ENCODE assay signal across 8 cellular contexts in the genomic region with DNA sequence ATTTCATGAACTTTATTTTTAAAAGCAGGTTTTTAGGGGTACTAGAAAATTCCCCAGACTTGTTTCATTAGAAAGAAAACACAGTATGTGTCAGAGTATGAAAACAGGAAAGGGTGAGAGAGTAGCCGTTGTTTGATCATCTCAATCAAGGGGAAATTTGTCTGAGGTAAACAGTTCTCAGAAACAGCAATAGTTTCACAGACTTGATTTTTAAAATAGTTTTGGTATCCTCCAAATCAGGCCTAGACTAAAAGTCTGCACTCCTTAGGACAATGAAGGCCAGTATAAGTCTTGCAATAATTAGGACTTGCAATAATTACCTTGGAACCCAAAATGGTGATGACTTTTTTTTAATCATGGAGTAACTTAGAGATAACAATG.
A peak's percentile ranks its signal among the peaks of the same experiment; 100 is the strongest.
DNase-seq lines count a peak whose midpoint lies in the region; ATAC-seq lines count a peak whose summit lies in the region.

No MANE protein-coding gene starts in this region.

- CTCF ChIA-PET in activated CD8-positive, alpha-beta T cell treated with anti-CD3 and anti-CD28 coated beads, Interleukin-2, amount 10 ng/mL, durations not matched to agents 7 days and 5 days (lab: Charles Lee): interaction anchor here (1.1 to 1.3 kb wide), 3 partner anchors 9 to 56 kb away, joined by 3 to 5 read pairs (median 3); no protein-coding TSS in a partner anchor

- DNase-seq in activated CD4-positive, alpha-beta T cell treated with anti-CD3 and anti-CD28 coated beads, Interleukin-2, amount 10 ng/mL, durations not matched to agents 24 days and 14 days: no peak
- no peak for DNase-seq in activated CD4-positive, alpha-beta T cell treated with anti-CD3 and anti-CD28 coated beads for 1 hour
- DNase-seq in activated CD8-positive, alpha-beta T cell treated with anti-CD3 and anti-CD28 coated beads, Interleukin-2, amount 10 ng/mL, durations not matched to agents 7 days and 5 days: no peak
- no peak for DNase-seq in stimulated activated naive B cell treated with anti-CD40 and anti-IgM and Interleukin-4, amounts not matched to agents 10 μg/mL and 1 μg/mL and 100 μg/mL, for 72 hours
- DNase-seq in HuH-7 (ENCODE audit: low spot score): no peak
- no peak for DNase-seq in NCI-H146 treated with DMSO at 0.1 percent for 48 hours (lab: John Stamatoyannopoulos, UW; ENCODE audit: unreplicated experiment)

- H3K4me1 Mint-ChIP-seq in activated CD4-positive, alpha-beta T cell treated with anti-CD3 and anti-CD28 coated beads, Interleukin-2, amount 10 ng/mL, durations not matched to agents 24 days and 14 days: peaks cover 50% of the 10 kb centered on the region
- H3K4me1 Mint-ChIP-seq in activated CD8-positive, alpha-beta T cell treated with anti-CD3 and anti-CD28 coated beads, Interleukin-2, amount 10 ng/mL, durations not matched to agents 7 days and 5 days (ENCODE audit: low read depth): peaks cover 66% of the 10 kb centered on the region
- H3K4me1 Mint-ChIP-seq in stimulated activated naive B cell treated with anti-CD40 and anti-IgM and Interleukin-4, amounts not matched to agents 10 μg/mL and 1 μg/mL and 100 μg/mL, for 72 hours: peaks cover 18 to 27% of the 10 kb centered on the region in 2 donors

- intact Hi-C loops in activated CD4-positive, alpha-beta T cell treated with anti-CD3 and anti-CD28 coated beads, Interleukin-2, amount 10 ng/mL, durations not matched to agents 24 days and 14 days (cut with micrococcal nuclease): loop anchor here (1.0 to 5.0 kb wide), 12 partner anchors 7 to 356 kb away; no protein-coding TSS in a partner anchor

- H3K4me3 Mint-ChIP-seq in activated CD4-positive, alpha-beta T cell treated with anti-CD3 and anti-CD28 coated beads, Interleukin-2, amount 10 ng/mL, durations not matched to agents 24 days and 14 days: peak overlapping the region; percentile 85
- peak overlapping the region; percentile 76 for H3K4me3 Mint-ChIP-seq in activated CD8-positive, alpha-beta T cell treated with anti-CD3 and anti-CD28 coated beads, Interleukin-2, amount 10 ng/mL, durations not matched to agents 7 days and 5 days
- H3K4me3 Mint-ChIP-seq in stimulated activated naive B cell treated with anti-CD40 and anti-IgM and Interleukin-4, amounts not matched to agents 10 μg/mL and 1 μg/mL and 100 μg/mL, for 72 hours: peak overlapping the region; percentile 21 to 83

- ATAC-seq in HG02852 (IDR thresholded peaks at IDR 0.05; ENCODE audit: unreplicated experiment) (peak; percentile 70), GM21526 (IDR thresholded peaks at IDR 0.05; ENCODE audit: low FRiP score, unreplicated experiment) (no peak)
- peak; percentile 85 for ATAC-seq in activated CD8-positive, alpha-beta T cell treated with anti-CD3 and anti-CD28 coated beads, Interleukin-2, amount 10 ng/mL, durations not matched to agents 7 days and 5 days
- peak; percentile 77 to 78 for ATAC-seq in stimulated activated naive B cell treated with anti-CD40 and anti-IgM and Interleukin-4, amounts not matched to agents 10 μg/mL and 1 μg/mL and 100 μg/mL, for 72 hours (replicated peaks)

- H3K9me3 Mint-ChIP-seq in activated CD4-positive, alpha-beta T cell treated with anti-CD3 and anti-CD28 coated beads, Interleukin-2, amount 10 ng/mL, durations not matched to agents 24 days and 14 days: peaks cover 8% of the 10 kb centered on the region
- H3K9me3 Mint-ChIP-seq in activated CD8-positive, alpha-beta T cell treated with anti-CD3 and anti-CD28 coated beads, Interleukin-2, amount 10 ng/mL, durations not matched to agents 7 days and 5 days (ENCODE audit: insufficient read depth): peaks cover 20% of the 10 kb centered on the region
- H3K9me3 Mint-ChIP-seq in stimulated activated naive B cell treated with anti-CD40 and anti-IgM and Interleukin-4, amounts not matched to agents 10 μg/mL and 1 μg/mL and 100 μg/mL, for 72 hours: peaks cover 0 to 2% of the 10 kb centered on the region in 2 donors

- POLR2A ChIA-PET in activated CD8-positive, alpha-beta T cell treated with anti-CD3 and anti-CD28 coated beads, Interleukin-2, amount 10 ng/mL, durations not matched to agents 7 days and 5 days (lab: Charles Lee): interaction anchor here (0.9 to 4.8 kb wide), 11 partner anchors 9 to 176 kb away, joined by 3 to 28 read pairs (median 6); partner anchors contain the start of gene TAB2

- H3K27ac Mint-ChIP-seq in activated CD4-positive, alpha-beta T cell treated with anti-CD3 and anti-CD28 coated beads, Interleukin-2, amount 10 ng/mL, durations not matched to agents 24 days and 14 days: peak overlapping the region; percentile 100
- peak overlapping the region; percentile 99 for H3K27ac Mint-ChIP-seq in activated CD8-positive, alpha-beta T cell treated with anti-CD3 and anti-CD28 coated beads, Interleukin-2, amount 10 ng/mL, durations not matched to agents 7 days and 5 days
- H3K27ac Mint-ChIP-seq in stimulated activated naive B cell treated with anti-CD40 and anti-IgM and Interleukin-4, amounts not matched to agents 10 μg/mL and 1 μg/mL and 100 μg/mL, for 72 hours: peak overlapping the region; percentile 98

- no peaks in the 10 kb centered on the region for H3K27me3 Mint-ChIP-seq in activated CD4-positive, alpha-beta T cell treated with anti-CD3 and anti-CD28 coated beads, Interleukin-2, amount 10 ng/mL, durations not matched to agents 24 days and 14 days
- H3K27me3 Mint-ChIP-seq in activated CD8-positive, alpha-beta T cell treated with anti-CD3 and anti-CD28 coated beads, Interleukin-2, amount 10 ng/mL, durations not matched to agents 7 days and 5 days (ENCODE audit: low read depth): no peaks in the 10 kb centered on the region
- no peaks in the 10 kb centered on the region for H3K27me3 Mint-ChIP-seq in stimulated activated naive B cell treated with anti-CD40 and anti-IgM and Interleukin-4, amounts not matched to agents 10 μg/mL and 1 μg/mL and 100 μg/mL, for 72 hours

- peaks cover 29% of the 10 kb centered on the region for H3K36me3 Mint-ChIP-seq in activated CD4-positive, alpha-beta T cell treated with anti-CD3 and anti-CD28 coated beads, Interleukin-2, amount 10 ng/mL, durations not matched to agents 24 days and 14 days (ENCODE audit: low read depth)
- peaks cover 66% of the 10 kb centered on the region for H3K36me3 Mint-ChIP-seq in activated CD8-positive, alpha-beta T cell treated with anti-CD3 and anti-CD28 coated beads, Interleukin-2, amount 10 ng/mL, durations not matched to agents 7 days and 5 days (ENCODE audit: low read depth)
- H3K36me3 Mint-ChIP-seq in stimulated activated naive B cell treated with anti-CD40 and anti-IgM and Interleukin-4, amounts not matched to agents 10 μg/mL and 1 μg/mL and 100 μg/mL, for 72 hours: no peaks in the 10 kb centered on the region
